Comparison of ENCODE assay signal across 21 cellular contexts in the genomic region with DNA sequence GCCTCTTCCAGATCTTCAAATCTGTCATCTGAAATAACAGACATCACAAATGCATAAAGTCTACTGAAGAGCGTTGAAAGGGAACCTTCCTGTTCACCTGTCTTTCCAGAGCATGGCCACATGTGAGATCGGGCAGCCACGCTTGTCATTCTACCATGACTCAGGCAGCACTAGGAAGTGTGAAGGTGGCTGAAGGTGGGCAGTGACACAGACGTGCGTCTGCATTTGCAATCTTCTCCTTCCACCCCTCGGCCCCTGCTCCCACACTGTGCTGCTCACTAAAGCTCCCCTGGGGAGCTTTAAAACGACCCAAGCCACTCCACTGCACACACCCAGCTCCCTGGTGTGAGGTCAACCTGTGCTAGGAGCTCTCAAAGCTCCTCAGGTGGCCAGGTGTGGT. TPM values are rescaled to one million over a fixed set of nuclear protein-coding genes. Genes with fewer than 3 reads are reported as not detected.
DNase-seq lines count a peak whose midpoint lies in the region; ATAC-seq, FAIRE-seq and TF ChIP-seq lines count a peak whose summit lies in the region.
"Had no signal": no experiment of that assay in that cellular context is flagged by ENCODE, and none has a peak within 500 bp of the region (broad histone marks: within the 10 kb centered on the region; RNA-seq: fewer than 3 reads in every experiment).

No MANE protein-coding gene starts in this region.

- TF ChIP-seq CTCF in activated B cell treated with CpG ODN at 0.5 μM for 24 hours (IDR thresholded peaks at IDR 0.05): no peak

- CTCF ChIA-PET in activated B cell treated with CpG ODN at 0.5 μM for 24 hours (lab: Charles Lee): no interaction called here

- intact Hi-C loops in activated B cell treated with CpG ODN at 0.5 μM for 24 hours (cut with micrococcal nuclease): loop anchor here (10.0 kb wide), 1 partner anchor 163 kb away; the partner anchor contains the start of gene QSOX2
- intact Hi-C loops in left colon (cut with DNase I, micrococcal nuclease): no loop called here

- TF ChIP-seq POLR2A in GM12891 (IDR thresholded peaks at IDR 0.05; ENCODE audit: low read depth, low read length): no peak

- no peak overlapping the region for H3K27ac ChIP-seq in CD4-positive, CD25-positive, alpha-beta regulatory T cell (ENCODE audit: insufficient read depth, low read length, poor library complexity, severe bottlenecking)
- H3K27ac ChIP-seq: heart left ventricle, psoas muscle had no signal

- H3K27ac Mint-ChIP-seq in CD4-positive, CD25-positive, alpha-beta regulatory T cell: peak overlapping the region in 1 of 3 donors; percentile 25
- no peak overlapping the region for H3K27ac Mint-ChIP-seq in activated B cell treated with CpG ODN at 0.5 μM for 24 hours
- peak overlapping the region; percentile 68 for H3K27ac Mint-ChIP-seq in memory B cell

- H3K4me1 Mint-ChIP-seq in CD4-positive, CD25-positive, alpha-beta regulatory T cell: peaks cover 9 to 71% (median 45%) of the 10 kb centered on the region in 4 donors
- H3K4me1 Mint-ChIP-seq in activated B cell treated with CpG ODN at 0.5 μM for 24 hours (peaks cover 65% of the 10 kb centered on the region), memory B cell (peaks cover 42% of the 10 kb centered on the region)

- POLR2A ChIA-PET in activated B cell treated with CpG ODN at 0.5 μM for 24 hours (lab: Charles Lee): no interaction called here

- H3K36me3 ChIP-seq in CD4-positive, CD25-positive, alpha-beta regulatory T cell (ENCODE audit: control insufficient read depth, insufficient read depth, low read length): peaks cover 14% of the 10 kb centered on the region

- H3K9me3 ChIP-seq in CD4-positive, CD25-positive, alpha-beta regulatory T cell (ENCODE audit: control insufficient read depth in 2 of 2, low read length in 2 of 2): no peaks in the 10 kb centered on the region
- H3K9me3 ChIP-seq: heart left ventricle, psoas muscle, spleen, tibial nerve had no signal

- H3K4me3 Mint-ChIP-seq in CD4-positive, CD25-positive, alpha-beta regulatory T cell: peak overlapping the region in 3 of 4 donors; percentile 48 to 74 (median 59)
- peak overlapping the region; percentile 38 for H3K4me3 Mint-ChIP-seq in activated B cell treated with CpG ODN at 0.5 μM for 24 hours
- no peak overlapping the region for H3K4me3 Mint-ChIP-seq in memory B cell

- H3K4me1 ChIP-seq in CD4-positive, CD25-positive, alpha-beta regulatory T cell (ENCODE audit: control insufficient read depth, insufficient read depth, low read length, poor library complexity, severe bottlenecking): peaks cover 57% of the 10 kb centered on the region

- ATAC-seq in CD4-positive, CD25-positive, alpha-beta regulatory T cell (ENCODE audit: low read depth in 2 of 2): no peak
- ATAC-seq in activated B cell treated with CpG ODN at 0.5 μM for 24 hours (ENCODE audit: low read depth) (no peak), memory B cell (ENCODE audit: low read depth) (no peak), HG03571 (IDR thresholded peaks at IDR 0.05; ENCODE audit: unreplicated experiment) (no peak), left colon (no peak), HG03342 (IDR thresholded peaks at IDR 0.05; ENCODE audit: unreplicated experiment) (no peak)
- ATAC-seq: effector memory CD8-positive, alpha-beta T cell; HCT116; heart left ventricle; psoas muscle had no signal

- H3K36me3 Mint-ChIP-seq in CD4-positive, CD25-positive, alpha-beta regulatory T cell: peaks cover 16% of the 10 kb centered on the region
- H3K36me3 Mint-ChIP-seq in activated B cell treated with CpG ODN at 0.5 μM for 24 hours (ENCODE audit: low read depth) (peaks cover 47% of the 10 kb centered on the region), memory B cell (peaks cover 12% of the 10 kb centered on the region)

- no peaks in the 10 kb centered on the region for H3K27me3 ChIP-seq in CD4-positive, CD25-positive, alpha-beta regulatory T cell (ENCODE audit: control insufficient read depth, insufficient read depth, low read length)
- H3K27me3 ChIP-seq: heart left ventricle, spleen, tibial nerve had no signal

- no peak for DNase-seq in CD4-positive, CD25-positive, alpha-beta regulatory T cell
- DNase-seq in GM12891 (ENCODE audit: insufficient read length, low spot score) (no peak), activated B cell treated with CpG ODN at 0.5 μM for 24 hours (no peak), memory B cell (ENCODE audit: low spot score in 2 of 2) (no peak), left colon (no peak)
- DNase-seq: activated CD4-positive, CD25-positive, alpha-beta regulatory T cell; amniotic stem cell; C1 segment of cervical spinal cord; DMS79; effector memory CD8-positive, alpha-beta T cell; heart left ventricle; NCI-H1694; NCI-H226; psoas muscle; spleen had no signal

- FAIRE-seq in GM12891 (lab: Jason Lieb, UNC): peak; percentile 66

- H3K27me3 Mint-ChIP-seq in CD4-positive, CD25-positive, alpha-beta regulatory T cell: no peaks in the 10 kb centered on the region
- H3K27me3 Mint-ChIP-seq in activated B cell treated with CpG ODN at 0.5 μM for 24 hours (no peaks in the 10 kb centered on the region), memory B cell (no peaks in the 10 kb centered on the region)
- H3K27me3 Mint-ChIP-seq: central memory CD8-positive, alpha-beta T cell; effector memory CD8-positive, alpha-beta T cell had no signal

- no peak overlapping the region for H3K4me3 ChIP-seq in CD4-positive, CD25-positive, alpha-beta regulatory T cell (ENCODE audit: low read depth, low read length)
- H3K4me3 ChIP-seq: heart left ventricle, lung, psoas muscle, spleen, tibial nerve had no signal

- no peaks in the 10 kb centered on the region for H3K9me3 Mint-ChIP-seq in CD4-positive, CD25-positive, alpha-beta regulatory T cell
- H3K9me3 Mint-ChIP-seq in activated B cell treated with CpG ODN at 0.5 μM for 24 hours: no peaks in the 10 kb centered on the region
- H3K9me3 Mint-ChIP-seq in memory B cell: peaks cover 5% of the 10 kb centered on the region
- H3K9me3 Mint-ChIP-seq: central memory CD8-positive, alpha-beta T cell; effector memory CD8-positive, alpha-beta T cell had no signal

TF ChIP-seq in GM12891, 5 proteins besides CTCF, POLR2A, EP300 and RAD21:
- TF ChIP-seq PAX5 (IDR thresholded peaks at IDR 0.05; ENCODE audit: insufficient read depth, low read length, severe bottlenecking) (no peak), POU2F2 (IDR thresholded peaks at IDR 0.05; ENCODE audit: low read depth, low read length) (no peak), TAF1 (IDR thresholded peaks at IDR 0.05; ENCODE audit: low read depth, low read length) (no peak), POLR2AphosphoS5 (IDR thresholded peaks at IDR 0.05; ENCODE audit: low read depth, low read length) (no peak), SPI1 (IDR thresholded peaks at IDR 0.05; ENCODE audit: low read depth, low read length) (no peak)

RNA-seq across cellular contexts. Expression of gene ENTR1, which starts 2.5 kb away (rescaled TPM):
- 63.2 TPM for total RNA-seq in CD4-positive, CD25-positive, alpha-beta regulatory T cell
- polyA plus RNA-seq in CD4-positive, CD25-positive, alpha-beta regulatory T cell: 1 to 10 TPM; 7.8 to 9.9 (median 9.2) TPM
- 33.7 TPM for polyA plus RNA-seq in GM12891 (2012; ENCODE audit: low read depth, missing spikeins)
- total RNA-seq in activated B cell treated with CpG ODN at 0.5 μM for 24 hours: 89.4 and 101 TPM in 2 replicates
- total RNA-seq in left colon: 10 to 100 TPM; 29.8 to 33.2 TPM

RNA-seq across cellular contexts. Expression of gene PMPCA, which starts 2.5 kb away (rescaled TPM):
- 86.2 TPM for total RNA-seq in CD4-positive, CD25-positive, alpha-beta regulatory T cell
- polyA plus RNA-seq in CD4-positive, CD25-positive, alpha-beta regulatory T cell: 10 to 100 TPM; 36.5 to 46.5 (median 39.2) TPM
- 111 TPM for polyA plus RNA-seq in GM12891 (2012; ENCODE audit: low read depth, missing spikeins)
- total RNA-seq in activated B cell treated with CpG ODN at 0.5 μM for 24 hours (67.2 and 75.3 TPM in 2 replicates), left colon (10 to 100 TPM; 43.4 to 52.5 TPM)

RNA-seq across cellular contexts. Expression of gene SNAPC4, which starts 7.9 kb away (rescaled TPM):
- total RNA-seq in CD4-positive, CD25-positive, alpha-beta regulatory T cell: 13.3 TPM
- 1 to 10 TPM in 2 of 4 donors, under 1 TPM in 2; 0.40 to 1.2 (median 0.96) TPM for polyA plus RNA-seq in CD4-positive, CD25-positive, alpha-beta regulatory T cell
- 9.8 TPM for polyA plus RNA-seq in GM12891 (2012; ENCODE audit: low read depth, missing spikeins)
- total RNA-seq in activated B cell treated with CpG ODN at 0.5 μM for 24 hours: 20.0 and 22.2 TPM in 2 replicates
- total RNA-seq in left colon: 1 to 10 TPM; 6.7 to 8.1 TPM

RNA-seq across cellular contexts. Expression of gene INPP5E, which starts 31.7 kb away (rescaled TPM):
- 30.3 TPM for total RNA-seq in CD4-positive, CD25-positive, alpha-beta regulatory T cell
- polyA plus RNA-seq in CD4-positive, CD25-positive, alpha-beta regulatory T cell: 1 to 10 TPM; 1.9 to 4.4 (median 2.3) TPM
- 6.6 TPM for polyA plus RNA-seq in GM12891 (2012; ENCODE audit: low read depth, missing spikeins)
- 22.8 and 26.6 TPM in 2 replicates for total RNA-seq in activated B cell treated with CpG ODN at 0.5 μM for 24 hours
- total RNA-seq in left colon: 10 to 100 TPM; 10.5 to 11.0 TPM

RNA-seq across cellular contexts. Expression of gene CARD9, which starts 34.4 kb away (rescaled TPM):
- 0.35 TPM for total RNA-seq in CD4-positive, CD25-positive, alpha-beta regulatory T cell
- under 1 TPM; 0.23 to 0.82 (median 0.33) TPM for polyA plus RNA-seq in CD4-positive, CD25-positive, alpha-beta regulatory T cell
- 0.33 TPM for polyA plus RNA-seq in GM12891 (2012; ENCODE audit: low read depth, missing spikeins)
- total RNA-seq in activated B cell treated with CpG ODN at 0.5 μM for 24 hours (0.83 and 0.89 TPM in 2 replicates), left colon (1 to 10 TPM in 1 of 2 donors, under 1 TPM in 1; 0.52 to 1.9 TPM)
